In the genomic region with DNA sequence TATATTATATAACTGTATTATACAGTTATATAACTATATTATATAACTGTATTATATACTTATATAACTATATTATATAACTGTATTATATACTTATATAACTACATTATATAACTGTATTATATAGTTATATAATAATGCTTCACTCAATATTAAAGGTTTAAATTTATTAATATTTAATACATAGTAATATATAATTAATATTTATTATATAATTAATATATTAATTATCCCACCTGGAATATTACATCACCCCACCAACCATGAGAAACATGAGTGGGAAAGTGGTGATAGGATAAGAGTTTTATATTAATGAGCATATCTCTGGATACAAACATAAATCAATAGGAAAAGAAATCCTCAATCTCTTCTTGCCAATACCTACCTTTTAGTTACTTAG, we compare ENCODE assay signal across 24 cellular contexts.
"Had no signal": no experiment of that assay in that cellular context is flagged by ENCODE, and none has a peak within 500 bp of the region (broad histone marks: within the 10 kb centered on the region; RNA-seq: fewer than 3 reads in every experiment).

No MANE protein-coding gene starts in this region.

- H3K27ac Mint-ChIP-seq: stimulated activated effector memory CD8-positive, alpha-beta T cell treated with anti-CD3 and anti-CD28 coated beads, Interleukin-12 subunit alpha, Interleukin-12 subunit beta, amount 100 ng/mL, for 72 hours; stimulated activated memory B cell treated with anti-CD40 and anti-IgM and Interleukin-4, amounts not matched to agents 10 μg/mL and 1 μg/mL and 100 μg/mL, for 72 hours; stimulated activated naive B cell treated with anti-CD40 and anti-IgM and Interleukin-4, amounts not matched to agents 10 μg/mL and 1 μg/mL and 100 μg/mL, for 72 hours; stimulated activated naive CD8-positive, alpha-beta T cell treated with anti-CD3 and anti-CD28 coated beads, Interleukin-15, amount 100 ng/mL, for 72 hours; stimulated activated naive CD8-positive, alpha-beta T cell treated with anti-CD3 and anti-CD28 coated beads, Interleukin-15, Interleukin-2, amounts not matched to agents 100 ng/mL and 50 ng/mL, for 24 hours; type B pancreatic cell had no signal

- DNase-seq: stimulated activated CD4-positive, alpha-beta T cell treated with anti-CD3 and anti-CD28 coated beads, Interleukin-2, amount 100 ng/mL, for 48 hours; stimulated activated CD4-positive, alpha-beta T cell treated with anti-CD3 and anti-CD28 coated beads, Interleukin-4, amount 100 ng/mL, for 1 hour; stimulated activated CD4-positive, alpha-beta T cell treated with anti-CD3 and anti-CD28 coated beads, Interleukin-4, amount 100 ng/mL, for 24 hours; stimulated activated CD4-positive, alpha-beta T cell treated with anti-CD3 and anti-CD28 coated beads, Interleukin-4, amount 100 ng/mL, for 4 hours; stimulated activated CD8-positive, alpha-beta memory T cell treated with anti-CD3 and anti-CD28 coated beads, Interleukin-4, amount 100 ng/mL, for 48 hours; stimulated activated naive B cell treated with anti-CD40 and anti-IgM and Interleukin-4, amounts not matched to agents 10 μg/mL and 1 μg/mL and 100 μg/mL, for 72 hours; stimulated activated naive CD4-positive, alpha-beta T cell; stimulated activated naive CD4-positive, alpha-beta T cell treated with Interleukin-2 at 50 U/mL for 16 hours; stimulated activated naive CD8-positive, alpha-beta T cell treated with anti-CD3 and anti-CD28 coated beads, Interleukin-15, amount 100 ng/mL, for 72 hours; stimulated activated naive CD8-positive, alpha-beta T cell treated with anti-CD3 and anti-CD28 coated beads, Interleukin-15, Interleukin-2, amounts not matched to agents 100 U/mL and 50 U/mL, for 24 hours; stomach; substantia nigra; testis; thyroid gland; tibial artery; transverse colon; trophoblast cell; upper lobe of left lung; upper lobe of right lung; uterus had no signal

- H3K36me3 Mint-ChIP-seq: stimulated activated effector memory CD8-positive, alpha-beta T cell treated with anti-CD3 and anti-CD28 coated beads, Interleukin-12 subunit alpha, Interleukin-12 subunit beta, amount 100 ng/mL, for 72 hours; stimulated activated memory B cell treated with anti-CD40 and anti-IgM and Interleukin-4, amounts not matched to agents 10 μg/mL and 1 μg/mL and 100 μg/mL, for 72 hours; stimulated activated naive B cell treated with anti-CD40 and anti-IgM and Interleukin-4, amounts not matched to agents 10 μg/mL and 1 μg/mL and 100 μg/mL, for 72 hours; type B pancreatic cell had no signal

- H3K27me3 Mint-ChIP-seq: stimulated activated memory B cell treated with anti-CD40 and anti-IgM and Interleukin-4, amounts not matched to agents 10 μg/mL and 1 μg/mL and 100 μg/mL, for 72 hours; stimulated activated naive B cell treated with anti-CD40 and anti-IgM and Interleukin-4, amounts not matched to agents 10 μg/mL and 1 μg/mL and 100 μg/mL, for 72 hours; stimulated activated naive CD8-positive, alpha-beta T cell treated with anti-CD3 and anti-CD28 coated beads, Interleukin-15, amount 100 ng/mL, for 72 hours; stimulated activated naive CD8-positive, alpha-beta T cell treated with anti-CD3 and anti-CD28 coated beads, Interleukin-15, Interleukin-2, amounts not matched to agents 100 ng/mL and 50 ng/mL, for 24 hours; type B pancreatic cell had no signal

- H3K4me3 Mint-ChIP-seq: stimulated activated effector memory CD8-positive, alpha-beta T cell treated with anti-CD3 and anti-CD28 coated beads, Interleukin-12 subunit alpha, Interleukin-12 subunit beta, amount 100 ng/mL, for 72 hours; stimulated activated memory B cell treated with anti-CD40 and anti-IgM and Interleukin-4, amounts not matched to agents 10 μg/mL and 1 μg/mL and 100 μg/mL, for 72 hours; stimulated activated naive B cell treated with anti-CD40 and anti-IgM and Interleukin-4, amounts not matched to agents 10 μg/mL and 1 μg/mL and 100 μg/mL, for 72 hours; stimulated activated naive CD8-positive, alpha-beta T cell treated with anti-CD3 and anti-CD28 coated beads, Interleukin-15, amount 100 ng/mL, for 72 hours; stimulated activated naive CD8-positive, alpha-beta T cell treated with anti-CD3 and anti-CD28 coated beads, Interleukin-15, Interleukin-2, amounts not matched to agents 100 ng/mL and 50 ng/mL, for 24 hours; type B pancreatic cell had no signal

- H3K4me1 Mint-ChIP-seq: stimulated activated effector memory CD8-positive, alpha-beta T cell treated with anti-CD3 and anti-CD28 coated beads, Interleukin-12 subunit alpha, Interleukin-12 subunit beta, amount 100 ng/mL, for 72 hours; stimulated activated memory B cell treated with anti-CD40 and anti-IgM and Interleukin-4, amounts not matched to agents 10 μg/mL and 1 μg/mL and 100 μg/mL, for 72 hours; stimulated activated naive B cell treated with anti-CD40 and anti-IgM and Interleukin-4, amounts not matched to agents 10 μg/mL and 1 μg/mL and 100 μg/mL, for 72 hours; stimulated activated naive CD8-positive, alpha-beta T cell treated with anti-CD3 and anti-CD28 coated beads, Interleukin-15, amount 100 ng/mL, for 72 hours had no signal

- ATAC-seq: stimulated activated effector memory CD8-positive, alpha-beta T cell treated with anti-CD3 and anti-CD28 coated beads, Interleukin-12 subunit alpha, Interleukin-12 subunit beta, amount 100 ng/mL, for 72 hours; stimulated activated memory B cell treated with anti-CD40 and anti-IgM and Interleukin-4, amounts not matched to agents 10 μg/mL and 1 μg/mL and 100 μg/mL, for 72 hours; stimulated activated naive B cell treated with anti-CD40 and anti-IgM and Interleukin-4, amounts not matched to agents 10 μg/mL and 1 μg/mL and 100 μg/mL, for 72 hours; stimulated activated naive CD8-positive, alpha-beta T cell treated with anti-CD3 and anti-CD28 coated beads, Interleukin-15, amount 100 ng/mL, for 72 hours; stimulated activated naive CD8-positive, alpha-beta T cell treated with anti-CD3 and anti-CD28 coated beads, Interleukin-15, Interleukin-2, amounts not matched to agents 100 U/mL and 50 U/mL, for 24 hours; upper lobe of right lung had no signal
